Comparison of ENCODE assay signal across 2 cellular contexts in the genomic region with DNA sequence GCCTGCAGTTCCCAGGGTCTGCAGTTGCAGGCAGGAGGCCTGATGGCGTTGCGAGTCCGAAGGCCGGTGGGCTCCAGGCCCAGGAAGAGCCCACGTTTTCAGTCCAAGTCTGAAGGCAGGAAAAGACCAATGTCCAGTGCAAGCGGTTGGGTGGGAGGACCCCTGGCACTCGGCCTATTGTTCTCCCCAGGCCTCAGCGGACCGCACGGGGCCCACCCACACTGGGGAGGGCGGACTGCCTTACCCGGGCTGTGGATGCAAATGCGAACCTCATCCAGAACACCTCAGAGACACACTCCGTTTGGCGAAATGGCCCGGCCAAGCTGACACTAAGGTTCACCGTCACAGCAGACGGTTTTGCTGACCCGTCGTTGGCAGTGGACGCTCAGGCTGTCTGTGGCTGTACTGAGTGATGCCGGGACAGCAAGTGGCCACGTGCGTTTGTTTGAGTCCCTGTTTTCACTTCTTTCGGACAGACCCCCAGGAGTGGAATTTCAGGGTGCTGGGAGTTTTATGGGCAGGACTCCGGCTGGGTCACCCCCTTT.
TF ChIP-seq lines count a peak whose summit lies in the region.

No MANE protein-coding gene starts in this region.

TF ChIP-seq in IMR-90, 13 proteins besides CTCF, POLR2A, EP300 and RAD21:
- TF ChIP-seq MAZ (IDR thresholded peaks at IDR 0.05; ENCODE audit: borderline replicate concordance, low read depth, low read length) (no peak), CEBPB (IDR thresholded peaks at IDR 0.05; ENCODE audit: low read depth, low read length) (no peak), NFE2L2 (IDR thresholded peaks at IDR 0.05; ENCODE audit: low read depth, low read length) (no peak), CHD1 (IDR thresholded peaks at IDR 0.05; ENCODE audit: low read depth, low read length) (no peak), FOS (IDR thresholded peaks at IDR 0.05; ENCODE audit: low read depth, low read length) (no peak), SMC3 (IDR thresholded peaks at IDR 0.05; ENCODE audit: low read depth, low read length) (no peak), BHLHE40 (IDR thresholded peaks at IDR 0.05; ENCODE audit: low read depth, low read length) (no peak), RFX5 (IDR thresholded peaks at IDR 0.05; ENCODE audit: low read depth, low read length) (no peak), MAFK (IDR thresholded peaks at IDR 0.05; ENCODE audit: low read depth, low read length) (no peak), RCOR1 (IDR thresholded peaks at IDR 0.05; ENCODE audit: insufficient replicate concordance, low read length) (no peak), MXI1 (IDR thresholded peaks at IDR 0.05; ENCODE audit: borderline replicate concordance, low read depth, low read length) (no peak)
- TF ChIP-seq, protein P1, sequence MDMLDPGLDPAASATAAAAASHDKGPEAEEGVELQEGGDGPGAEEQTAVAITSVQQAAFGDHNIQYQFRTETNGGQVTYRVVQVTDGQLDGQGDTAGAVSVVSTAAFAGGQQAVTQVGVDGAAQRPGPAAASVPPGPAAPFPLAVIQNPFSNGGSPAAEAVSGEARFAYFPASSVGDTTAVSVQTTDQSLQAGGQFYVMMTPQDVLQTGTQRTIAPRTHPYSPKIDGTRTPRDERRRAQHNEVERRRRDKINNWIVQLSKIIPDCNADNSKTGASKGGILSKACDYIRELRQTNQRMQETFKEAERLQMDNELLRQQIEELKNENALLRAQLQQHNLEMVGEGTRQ (IDR thresholded peaks at IDR 0.05; ENCODE audit: low read depth, low read length) = no peak
- TF ChIP-seq, protein P2, sequence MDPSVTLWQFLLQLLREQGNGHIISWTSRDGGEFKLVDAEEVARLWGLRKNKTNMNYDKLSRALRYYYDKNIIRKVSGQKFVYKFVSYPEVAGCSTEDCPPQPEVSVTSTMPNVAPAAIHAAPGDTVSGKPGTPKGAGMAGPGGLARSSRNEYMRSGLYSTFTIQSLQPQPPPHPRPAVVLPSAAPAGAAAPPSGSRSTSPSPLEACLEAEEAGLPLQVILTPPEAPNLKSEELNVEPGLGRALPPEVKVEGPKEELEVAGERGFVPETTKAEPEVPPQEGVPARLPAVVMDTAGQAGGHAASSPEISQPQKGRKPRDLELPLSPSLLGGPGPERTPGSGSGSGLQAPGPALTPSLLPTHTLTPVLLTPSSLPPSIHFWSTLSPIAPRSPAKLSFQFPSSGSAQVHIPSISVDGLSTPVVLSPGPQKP (IDR thresholded peaks at IDR 0.05; ENCODE audit: borderline replicate concordance, low read depth, low read length) = no peak

TF ChIP-seq in GM12878, 131 proteins besides CTCF, POLR2A, EP300 and RAD21:
- TF ChIP-seq, protein P3, sequence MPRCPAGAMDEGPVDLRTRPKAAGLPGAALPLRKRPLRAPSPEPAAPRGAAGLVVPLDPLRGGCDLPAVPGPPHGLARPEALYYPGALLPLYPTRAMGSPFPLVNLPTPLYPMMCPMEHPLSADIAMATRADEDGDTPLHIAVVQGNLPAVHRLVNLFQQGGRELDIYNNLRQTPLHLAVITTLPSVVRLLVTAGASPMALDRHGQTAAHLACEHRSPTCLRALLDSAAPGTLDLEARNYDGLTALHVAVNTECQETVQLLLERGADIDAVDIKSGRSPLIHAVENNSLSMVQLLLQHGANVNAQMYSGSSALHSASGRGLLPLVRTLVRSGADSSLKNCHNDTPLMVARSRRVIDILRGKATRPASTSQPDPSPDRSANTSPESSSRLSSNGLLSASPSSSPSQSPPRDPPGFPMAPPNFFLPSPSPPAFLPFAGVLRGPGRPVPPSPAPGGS (IDR thresholded peaks at IDR 0.05; ENCODE audit: borderline replicate concordance, insufficient read depth, low read depth, low read length, poor library complexity, severe bottlenecking) = peak; percentile 54
- TF ChIP-seq TARDBP (IDR thresholded peaks at IDR 0.05; ENCODE audit: borderline replicate concordance) = no peak
TF ChIP-seq in GM12878: peak in this region for 1.
